In genomic region chr21:34511787-34512451, GRCh38 we compare ENCODE assay signal across 13 cellular contexts. TPM values are rescaled to one million over a fixed set of nuclear protein-coding genes. Genes with fewer than 3 reads are reported as not detected.
DNase-seq lines count a peak whose midpoint lies in the region; ATAC-seq and TF ChIP-seq lines count a peak whose summit lies in the region.
"Had no signal": no experiment of that assay in that cellular context is flagged by ENCODE, and none has a peak within 500 bp of the region (broad histone marks: within the 10 kb centered on the region; RNA-seq: fewer than 3 reads in every experiment).

TSS of gene KCNE1 (minus strand) at chr21:34512210. CDS start at chr21:34449634, 62,576 bp downstream.

- H3K4me1 ChIP-seq in right lobe of liver (peaks cover 0 to 35% (median 8%) of the 10 kb centered on the region in 4 donors), tibial artery (peaks cover 0 to 3% (median 0%) of the 10 kb centered on the region in 4 donors)

- TF ChIP-seq CTCF in coronary artery (IDR thresholded peaks at IDR 0.05) (no peak), right lobe of liver (IDR thresholded peaks at IDR 0.05) (no peak), tibial artery (IDR thresholded peaks at IDR 0.05) (no peak)

- peak within 1 kb of the TSS; percentile 42 for H3K4me3 ChIP-seq in coronary artery
- peak within 1 kb of the TSS in 2 of 3 donors; percentile 20 to 42 for H3K4me3 ChIP-seq in right lobe of liver
- H3K4me3 ChIP-seq in tibial artery, result no peak within 1 kb of the TSS

- H3K27me3 ChIP-seq in right lobe of liver, result no peaks in the 10 kb centered on the region
- H3K27me3 ChIP-seq in tibial artery, result no peaks in the 10 kb centered on the region

- DNase-seq in NOMO-1 (lab: John Stamatoyannopoulos, UW; ENCODE audit: unreplicated experiment in 2 of 2), result peak; percentile 62 to 82
- DNase-seq in coronary artery (ENCODE audit: low spot score), result no peak
- DNase-seq in right lobe of liver, result peak; percentile 73 to 89 (median 85)
- peak; percentile 69 to 75 for DNase-seq in tibial artery
- DNase-seq in globus pallidus (ENCODE audit: low spot score), result no peak
- no peak for DNase-seq in NCI-H1092 treated with DMSO at 0.1 percent for 48 hours (lab: John Stamatoyannopoulos, UW)
- no peak for DNase-seq in activated CD4-positive, alpha-beta T cell treated with anti-CD3 and anti-CD28 coated beads for 1 hour
- no peak for DNase-seq in germinal center (ENCODE audit: low spot score)
- DNase-seq: effector memory CD8-positive, alpha-beta T cell; midbrain; NCI-H1048; NCI-H446; retina had no signal

- H3K27ac ChIP-seq in coronary artery (peak within 1 kb of the TSS; percentile 9 to 84), right lobe of liver (peak within 1 kb of the TSS; percentile 78 to 91 (median 91)), tibial artery (peak within 1 kb of the TSS in 1 of 2 donors; percentile 13)

- intact Hi-C loops in right lobe of liver (cut with DNase I) (no loop called here), tibial artery (cut with DNase I; ENCODE audit: low total_unique reads) (no loop called here)

- WGBS in right lobe of liver (ENCODE audit: insufficient coverage, low coverage, low lambda C conversion rate, missing lambda C conversion rate), result 49% methylated on average over 8 of the region's 14 CpGs

- H3K9me3 ChIP-seq in right lobe of liver (no peaks in the 10 kb centered on the region), tibial artery (no peaks in the 10 kb centered on the region)

- TF ChIP-seq POLR2A in right lobe of liver (IDR thresholded peaks at IDR 0.05), result peak; percentile 79

- ATAC-seq in right lobe of liver, result peak; percentile 68 to 75 (median 74)
- ATAC-seq: effector memory CD8-positive, alpha-beta T cell had no signal

- H3K36me3 ChIP-seq in right lobe of liver (peaks cover 1 to 15% (median 3%) of the 10 kb centered on the region in 4 donors), tibial artery (peaks cover 2 to 12% (median 7%) of the 10 kb centered on the region in 3 donors)

RNA-seq across cellular contexts. Expression of gene KCNE1, which starts in this region (rescaled TPM):
- total RNA-seq in right lobe of liver, result 1 to 10 TPM; 1.3 to 5.4 (median 2.3) TPM

Comparison
In these comparisons a context has a peak if more than half of its experiments do, and no peak if none do; other contexts are left out.
1. DNase-seq: peak in NOMO-1 (2 of 2), right lobe of liver (3 of 3) and tibial artery (2 of 2); none in coronary artery (single experiment), globus pallidus (single experiment), NCI-H1092 treated with DMSO at 0.1 percent for 48 hours (single experiment), activated CD4-positive, alpha-beta T cell treated with anti-CD3 and anti-CD28 coated beads for 1 hour (single experiment) and germinal center (single experiment).
2. H3K4me3 ChIP-seq: peak in coronary artery (single experiment) and right lobe of liver (2 of 3); none in tibial artery (0 of 2).